ENCODE assay signal across 9 cellular contexts in the genomic region with DNA sequence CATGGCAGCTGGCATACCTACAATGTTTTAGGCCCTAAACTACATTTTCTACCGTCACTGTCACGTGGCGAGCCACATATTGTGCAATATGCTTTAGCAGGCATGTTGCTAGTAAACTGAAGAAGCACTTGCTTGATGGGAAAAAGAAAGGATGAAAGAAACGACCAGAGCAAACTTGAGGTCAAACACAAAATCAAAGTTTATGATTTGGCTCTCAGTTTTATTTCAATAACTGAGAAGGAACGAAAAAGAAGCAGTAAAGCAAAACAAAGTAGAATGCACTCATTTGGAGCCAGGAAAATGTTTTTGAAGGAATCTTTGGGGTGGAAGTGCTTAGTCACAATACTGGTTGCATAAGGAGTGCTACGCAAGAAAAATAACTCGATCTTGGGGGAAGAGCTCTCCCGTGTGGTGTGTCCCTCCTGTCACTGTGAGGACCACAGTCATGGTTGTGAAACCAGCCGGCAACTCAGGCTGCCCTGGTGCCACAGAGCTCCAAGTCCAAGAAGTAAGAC.
DNase-seq lines count a peak whose midpoint lies in the region; ATAC-seq and TF ChIP-seq lines count a peak whose summit lies in the region.
"Had no signal": no experiment of that assay in that cellular context is flagged by ENCODE, and none has a peak within 500 bp of the region (broad histone marks: within the 10 kb centered on the region; RNA-seq: fewer than 3 reads in every experiment).

No MANE protein-coding gene starts in this region.

- no peak overlapping the region for H2BK120ac ChIP-seq in mesenchymal stem cell (ENCODE audit: low read depth, low read length)

- H2AK5ac ChIP-seq in mesenchymal stem cell (ENCODE audit: low read length, severe bottlenecking): no peak overlapping the region

- no peak overlapping the region for H3K23ac ChIP-seq in mesenchymal stem cell (ENCODE audit: low read length in 2 of 2)

- intact Hi-C loops in Right ventricle myocardium inferior (cut with DNase I): no loop called here
- intact Hi-C loops in cardiac septum (cut with DNase I): no loop called here

- no peak overlapping the region for H3K4me3 Mint-ChIP-seq in activated naive CD8-positive, alpha-beta T cell treated with anti-CD3 and anti-CD28 coated beads, Interleukin-2, amount 50 U/mL, for 24 hours
- H3K4me3 Mint-ChIP-seq: B cell had no signal

- H3K4me2 ChIP-seq in mesenchymal stem cell (ENCODE audit: low read length, poor library complexity, severe bottlenecking): no peak overlapping the region

- peak overlapping the region; percentile 37 for H3K4me3 ChIP-seq in coronary artery
- H3K4me3 ChIP-seq in mesenchymal stem cell (ENCODE audit: insufficient read depth in 1 of 2, low read depth in 1 of 2, low read length in 2 of 2): peak overlapping the region in 1 of 2 experiments; percentile 9

- H2BK12ac ChIP-seq in mesenchymal stem cell (ENCODE audit: low read length in 2 of 2): no peak overlapping the region

- DNase-seq in Right ventricle myocardium inferior (ENCODE audit: missing footprints) (no peak), cardiac septum (ENCODE audit: low spot score) (no peak), coronary artery (ENCODE audit: low spot score) (peak; percentile 75), mesenchymal stem cell (peak; percentile 85), SW 1271 (lab: John Stamatoyannopoulos, UW) (no peak)
- DNase-seq in activated naive CD8-positive, alpha-beta T cell treated with anti-CD3 and anti-CD28 coated beads, Interleukin-2, amount 50 U/mL, for 24 hours: no peak

- peak; percentile 94 for ATAC-seq in Right ventricle myocardium inferior
- ATAC-seq in HG03469 (IDR thresholded peaks at IDR 0.05; ENCODE audit: unreplicated experiment): no peak
- ATAC-seq in HG03159 (IDR thresholded peaks at IDR 0.05; ENCODE audit: unreplicated experiment): no peak
- ATAC-seq in activated naive CD8-positive, alpha-beta T cell treated with anti-CD3 and anti-CD28 coated beads, Interleukin-2, amount 50 U/mL, for 24 hours: no peak

- no peak overlapping the region for H4K91ac ChIP-seq in mesenchymal stem cell (ENCODE audit: low read length)

- H3K18ac ChIP-seq in mesenchymal stem cell (ENCODE audit: low read depth in 1 of 2, low read length in 2 of 2): no peak overlapping the region

- H3K9me3 Mint-ChIP-seq in activated naive CD8-positive, alpha-beta T cell treated with anti-CD3 and anti-CD28 coated beads, Interleukin-2, amount 50 U/mL, for 24 hours: no peaks in the 10 kb centered on the region

- no peaks in the 10 kb centered on the region for H3K79me1 ChIP-seq in mesenchymal stem cell (replicated peaks; ENCODE audit: low read length, poor library complexity, severe bottlenecking)

- no peaks in the 10 kb centered on the region for H3K36me3 ChIP-seq in mesenchymal stem cell (ENCODE audit: control insufficient read depth in 1 of 2, insufficient read depth in 2 of 2, low read depth in 1 of 2, low read length in 2 of 2)

- H3K14ac ChIP-seq in mesenchymal stem cell (ENCODE audit: low read length in 2 of 2): no peak overlapping the region

- TF ChIP-seq CTCF in coronary artery (IDR thresholded peaks at IDR 0.05): no peak

- WGBS in mesenchymal stem cell: 70% methylated on average over 9 of the region's 9 CpGs

- no peaks in the 10 kb centered on the region for H3K4me1 ChIP-seq in mesenchymal stem cell (ENCODE audit: control insufficient read depth, insufficient read depth, low read depth, low read length)

- H3K36me3 Mint-ChIP-seq in activated naive CD8-positive, alpha-beta T cell treated with anti-CD3 and anti-CD28 coated beads, Interleukin-2, amount 50 U/mL, for 24 hours (ENCODE audit: low read depth): no peaks in the 10 kb centered on the region

- no peak overlapping the region for H3K4ac ChIP-seq in mesenchymal stem cell (ENCODE audit: low read depth in 1 of 2, low read length in 2 of 2)

- no peak overlapping the region for H3K27ac Mint-ChIP-seq in activated naive CD8-positive, alpha-beta T cell treated with anti-CD3 and anti-CD28 coated beads, Interleukin-2, amount 50 U/mL, for 24 hours
- H3K27ac Mint-ChIP-seq: B cell had no signal

- H2BK5ac ChIP-seq in mesenchymal stem cell (ENCODE audit: low read depth, low read length, poor library complexity, severe bottlenecking): no peak overlapping the region

- peaks cover 1% of the 10 kb centered on the region for H3K27me3 Mint-ChIP-seq in activated naive CD8-positive, alpha-beta T cell treated with anti-CD3 and anti-CD28 coated beads, Interleukin-2, amount 50 U/mL, for 24 hours

- peak overlapping the region; percentile 88 for H3K9ac ChIP-seq in mesenchymal stem cell (ENCODE audit: low read length)

- H3K27ac ChIP-seq in coronary artery (peak overlapping the region in 1 of 2 donors; percentile 59), mesenchymal stem cell (ENCODE audit: low read length, poor library complexity, severe bottlenecking) (no peak overlapping the region)

- H4K8ac ChIP-seq in mesenchymal stem cell (ENCODE audit: low read length): no peak overlapping the region

- H2AFZ ChIP-seq in mesenchymal stem cell (ENCODE audit: low read depth, low read length): no peak overlapping the region

- H3K27me3 ChIP-seq in mesenchymal stem cell (ENCODE audit: control insufficient read depth in 1 of 2, insufficient read depth in 1 of 2, low read length in 2 of 2): no peaks in the 10 kb centered on the region

- no peaks in the 10 kb centered on the region for H3K4me1 Mint-ChIP-seq in activated naive CD8-positive, alpha-beta T cell treated with anti-CD3 and anti-CD28 coated beads, Interleukin-2, amount 50 U/mL, for 24 hours
- H3K4me1 Mint-ChIP-seq: B cell had no signal

- no peak overlapping the region for H2BK15ac ChIP-seq in mesenchymal stem cell (ENCODE audit: low read depth, poor library complexity, severe bottlenecking)

- no peaks in the 10 kb centered on the region for H3K9me3 ChIP-seq in mesenchymal stem cell (ENCODE audit: control insufficient read depth, low read length)

Comparison
In these comparisons a context has a peak if more than half of its experiments do, and no peak if none do; other contexts are left out.
1. DNase-seq: peak in coronary artery (single experiment) and mesenchymal stem cell (single experiment); none in Right ventricle myocardium inferior (single experiment), cardiac septum (single experiment), SW 1271 (0 of 2) and activated naive CD8-positive, alpha-beta T cell treated with anti-CD3 and anti-CD28 coated beads, Interleukin-2, amount 50 U/mL, for 24 hours (single experiment).